ENCODE assay signal across 1 cellular context in the genomic region with DNA sequence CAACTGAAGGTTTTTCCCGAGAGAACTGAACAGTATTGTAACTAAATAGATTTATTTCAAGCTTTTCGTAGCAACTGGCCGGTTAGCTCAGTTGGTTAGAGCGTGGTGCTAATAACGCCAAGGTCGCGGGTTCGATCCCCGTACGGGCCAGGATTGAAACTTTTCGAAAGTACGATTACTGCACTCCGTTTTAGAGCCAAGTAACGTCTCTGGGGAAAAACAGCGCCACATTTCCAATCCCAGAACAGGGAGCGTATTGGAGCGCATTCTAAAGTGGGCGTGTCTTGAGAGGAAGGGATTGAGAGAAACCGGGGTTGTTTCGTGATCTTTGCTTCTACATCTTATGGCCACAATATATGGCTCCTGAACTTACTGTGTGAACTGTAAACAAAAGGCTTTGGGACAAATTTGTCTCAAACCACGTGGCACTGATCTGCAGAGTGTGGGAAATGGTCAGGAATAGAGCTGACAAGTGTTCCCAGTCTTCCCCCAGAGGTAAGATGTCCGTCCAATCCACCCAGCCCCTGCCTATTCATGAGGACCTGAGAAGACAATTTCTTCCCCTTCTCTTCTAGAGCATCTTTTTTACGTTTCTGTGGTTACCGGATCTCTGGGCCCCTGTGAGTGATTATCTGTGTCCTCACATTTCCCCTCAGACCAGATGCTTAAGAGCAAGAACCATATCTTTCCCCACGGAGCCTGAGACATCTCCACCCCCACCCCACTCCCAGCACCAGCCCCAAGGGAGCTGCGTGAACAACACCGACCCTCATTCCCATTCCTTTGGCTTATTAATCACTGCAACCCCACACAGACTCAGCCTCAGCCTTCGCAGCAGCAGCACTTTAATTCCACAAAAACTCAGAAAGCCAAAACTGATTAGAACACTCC.
TF ChIP-seq lines count a peak whose summit lies in the region.

No MANE protein-coding gene starts in this region.

TF ChIP-seq in HepG2, 621 proteins besides CTCF, POLR2A, EP300 and RAD21 (continued from another document and continues in another):
- TF ChIP-seq, protein P1, sequence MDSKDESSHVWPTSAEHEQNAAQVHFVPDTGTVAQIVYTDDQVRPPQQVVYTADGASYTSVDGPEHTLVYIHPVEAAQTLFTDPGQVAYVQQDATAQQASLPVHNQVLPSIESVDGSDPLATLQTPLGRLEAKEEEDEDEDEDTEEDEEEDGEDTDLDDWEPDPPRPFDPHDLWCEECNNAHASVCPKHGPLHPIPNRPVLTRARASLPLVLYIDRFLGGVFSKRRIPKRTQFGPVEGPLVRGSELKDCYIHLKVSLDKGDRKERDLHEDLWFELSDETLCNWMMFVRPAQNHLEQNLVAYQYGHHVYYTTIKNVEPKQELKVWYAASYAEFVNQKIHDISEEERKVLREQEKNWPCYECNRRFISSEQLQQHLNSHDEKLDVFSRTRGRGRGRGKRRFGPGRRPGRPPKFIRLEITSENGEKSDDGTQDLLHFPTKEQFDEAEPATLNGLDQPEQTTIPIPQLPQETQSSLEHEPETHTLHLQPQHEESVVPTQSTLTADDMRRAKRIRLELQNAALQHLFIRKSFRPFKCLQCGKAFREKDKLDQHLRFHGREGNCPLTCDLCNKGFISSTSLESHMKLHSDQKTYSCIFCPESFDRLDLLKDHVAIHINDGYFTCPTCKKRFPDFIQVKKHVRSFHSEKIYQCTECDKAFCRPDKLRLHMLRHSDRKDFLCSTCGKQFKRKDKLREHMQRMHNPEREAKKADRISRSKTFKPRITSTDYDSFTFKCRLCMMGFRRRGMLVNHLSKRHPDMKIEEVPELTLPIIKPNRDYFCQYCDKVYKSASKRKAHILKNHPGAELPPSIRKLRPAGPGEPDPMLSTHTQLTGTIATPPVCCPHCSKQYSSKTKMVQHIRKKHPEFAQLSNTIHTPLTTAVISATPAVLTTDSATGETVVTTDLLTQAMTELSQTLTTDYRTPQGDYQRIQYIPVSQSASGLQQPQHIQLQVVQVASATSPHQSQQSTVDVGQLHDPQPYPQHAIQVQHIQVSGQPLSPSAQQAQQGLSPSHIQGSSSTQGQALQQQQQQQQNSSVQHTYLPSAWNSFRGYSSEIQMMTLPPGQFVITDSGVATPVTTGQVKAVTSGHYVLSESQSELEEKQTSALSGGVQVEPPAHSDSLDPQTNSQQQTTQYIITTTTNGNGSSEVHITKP (CRISPR knock-in tag; IDR thresholded peaks at IDR 0.05; ENCODE audit: low read depth), result no peak; the same call in 1 of the 2 replicates
- TF ChIP-seq ZNF891 (CRISPR knock-in tag; IDR thresholded peaks at IDR 0.05), result no peak
- TF ChIP-seq, protein P2, sequence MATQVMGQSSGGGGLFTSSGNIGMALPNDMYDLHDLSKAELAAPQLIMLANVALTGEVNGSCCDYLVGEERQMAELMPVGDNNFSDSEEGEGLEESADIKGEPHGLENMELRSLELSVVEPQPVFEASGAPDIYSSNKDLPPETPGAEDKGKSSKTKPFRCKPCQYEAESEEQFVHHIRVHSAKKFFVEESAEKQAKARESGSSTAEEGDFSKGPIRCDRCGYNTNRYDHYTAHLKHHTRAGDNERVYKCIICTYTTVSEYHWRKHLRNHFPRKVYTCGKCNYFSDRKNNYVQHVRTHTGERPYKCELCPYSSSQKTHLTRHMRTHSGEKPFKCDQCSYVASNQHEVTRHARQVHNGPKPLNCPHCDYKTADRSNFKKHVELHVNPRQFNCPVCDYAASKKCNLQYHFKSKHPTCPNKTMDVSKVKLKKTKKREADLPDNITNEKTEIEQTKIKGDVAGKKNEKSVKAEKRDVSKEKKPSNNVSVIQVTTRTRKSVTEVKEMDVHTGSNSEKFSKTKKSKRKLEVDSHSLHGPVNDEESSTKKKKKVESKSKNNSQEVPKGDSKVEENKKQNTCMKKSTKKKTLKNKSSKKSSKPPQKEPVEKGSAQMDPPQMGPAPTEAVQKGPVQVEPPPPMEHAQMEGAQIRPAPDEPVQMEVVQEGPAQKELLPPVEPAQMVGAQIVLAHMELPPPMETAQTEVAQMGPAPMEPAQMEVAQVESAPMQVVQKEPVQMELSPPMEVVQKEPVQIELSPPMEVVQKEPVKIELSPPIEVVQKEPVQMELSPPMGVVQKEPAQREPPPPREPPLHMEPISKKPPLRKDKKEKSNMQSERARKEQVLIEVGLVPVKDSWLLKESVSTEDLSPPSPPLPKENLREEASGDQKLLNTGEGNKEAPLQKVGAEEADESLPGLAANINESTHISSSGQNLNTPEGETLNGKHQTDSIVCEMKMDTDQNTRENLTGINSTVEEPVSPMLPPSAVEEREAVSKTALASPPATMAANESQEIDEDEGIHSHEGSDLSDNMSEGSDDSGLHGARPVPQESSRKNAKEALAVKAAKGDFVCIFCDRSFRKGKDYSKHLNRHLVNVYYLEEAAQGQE (IDR thresholded peaks at IDR 0.05; ENCODE audit: borderline replicate concordance in 1 of 2, low read depth in 1 of 2, low read length in 2 of 2), result peak in 1 of 2 experiments; percentile 9; a peak in 1 of 4 replicates
- peak; percentile 55; the same call in 1 of the 2 replicates for TF ChIP-seq MYC (CRISPR knock-in tag; IDR thresholded peaks at IDR 0.05; ENCODE audit: borderline replicate concordance)
- TF ChIP-seq NFYB (CRISPR knock-in tag; IDR thresholded peaks at IDR 0.05), result peak; percentile 50; the same call in 1 of the 2 replicates
- TF ChIP-seq MTA1 (CRISPR knock-in tag; IDR thresholded peaks at IDR 0.05; ENCODE audit: borderline replicate concordance), result no peak
- no peak for TF ChIP-seq MIER3 (CRISPR knock-in tag; IDR thresholded peaks at IDR 0.05; ENCODE audit: borderline replicate concordance)
- no peak; the same call in 1 of the 2 replicates for TF ChIP-seq ZFP36L1 (CRISPR knock-in tag; IDR thresholded peaks at IDR 0.05)
- no peak for TF ChIP-seq ZBTB8A (CRISPR knock-in tag; IDR thresholded peaks at IDR 0.05; ENCODE audit: borderline replicate concordance, low read depth)
- no peak for TF ChIP-seq NONO (IDR thresholded peaks at IDR 0.05)
- TF ChIP-seq NONO (CRISPR knock-in tag; conservative IDR thresholded peaks at IDR 0.05), result peak; percentile 58; the same call in 1 of the 2 replicates
- TF ChIP-seq, protein P3, sequence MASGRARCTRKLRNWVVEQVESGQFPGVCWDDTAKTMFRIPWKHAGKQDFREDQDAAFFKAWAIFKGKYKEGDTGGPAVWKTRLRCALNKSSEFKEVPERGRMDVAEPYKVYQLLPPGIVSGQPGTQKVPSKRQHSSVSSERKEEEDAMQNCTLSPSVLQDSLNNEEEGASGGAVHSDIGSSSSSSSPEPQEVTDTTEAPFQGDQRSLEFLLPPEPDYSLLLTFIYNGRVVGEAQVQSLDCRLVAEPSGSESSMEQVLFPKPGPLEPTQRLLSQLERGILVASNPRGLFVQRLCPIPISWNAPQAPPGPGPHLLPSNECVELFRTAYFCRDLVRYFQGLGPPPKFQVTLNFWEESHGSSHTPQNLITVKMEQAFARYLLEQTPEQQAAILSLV (CRISPR knock-in tag; IDR thresholded peaks at IDR 0.05; ENCODE audit: borderline replicate concordance), result peak; percentile 81; the same call in 1 of the 2 replicates
- peak; percentile 21; the same call in 1 of the 2 replicates for TF ChIP-seq SIN3B (IDR thresholded peaks at IDR 0.05; ENCODE audit: low read length)
- TF ChIP-seq, protein P4, sequence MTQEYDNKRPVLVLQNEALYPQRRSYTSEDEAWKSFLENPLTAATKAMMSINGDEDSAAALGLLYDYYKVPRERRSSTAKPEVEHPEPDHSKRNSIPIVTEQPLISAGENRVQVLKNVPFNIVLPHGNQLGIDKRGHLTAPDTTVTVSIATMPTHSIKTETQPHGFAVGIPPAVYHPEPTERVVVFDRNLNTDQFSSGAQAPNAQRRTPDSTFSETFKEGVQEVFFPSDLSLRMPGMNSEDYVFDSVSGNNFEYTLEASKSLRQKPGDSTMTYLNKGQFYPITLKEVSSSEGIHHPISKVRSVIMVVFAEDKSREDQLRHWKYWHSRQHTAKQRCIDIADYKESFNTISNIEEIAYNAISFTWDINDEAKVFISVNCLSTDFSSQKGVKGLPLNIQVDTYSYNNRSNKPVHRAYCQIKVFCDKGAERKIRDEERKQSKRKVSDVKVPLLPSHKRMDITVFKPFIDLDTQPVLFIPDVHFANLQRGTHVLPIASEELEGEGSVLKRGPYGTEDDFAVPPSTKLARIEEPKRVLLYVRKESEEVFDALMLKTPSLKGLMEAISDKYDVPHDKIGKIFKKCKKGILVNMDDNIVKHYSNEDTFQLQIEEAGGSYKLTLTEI (CRISPR knock-in tag; conservative IDR thresholded peaks at IDR 0.05), result no peak
- TF ChIP-seq, protein P5, sequence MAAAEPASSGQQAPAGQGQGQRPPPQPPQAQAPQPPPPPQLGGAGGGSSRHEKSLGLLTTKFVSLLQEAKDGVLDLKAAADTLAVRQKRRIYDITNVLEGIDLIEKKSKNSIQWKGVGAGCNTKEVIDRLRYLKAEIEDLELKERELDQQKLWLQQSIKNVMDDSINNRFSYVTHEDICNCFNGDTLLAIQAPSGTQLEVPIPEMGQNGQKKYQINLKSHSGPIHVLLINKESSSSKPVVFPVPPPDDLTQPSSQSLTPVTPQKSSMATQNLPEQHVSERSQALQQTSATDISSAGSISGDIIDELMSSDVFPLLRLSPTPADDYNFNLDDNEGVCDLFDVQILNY (CRISPR knock-in tag; conservative IDR thresholded peaks at IDR 0.05), result no peak
- TF ChIP-seq RBFOX2 (IDR thresholded peaks at IDR 0.05; ENCODE audit: low read depth, low read length), result no peak
- no peak for TF ChIP-seq ZNF460 (CRISPR knock-in tag; IDR thresholded peaks at IDR 0.05; ENCODE audit: borderline replicate concordance)
- TF ChIP-seq, protein P6, sequence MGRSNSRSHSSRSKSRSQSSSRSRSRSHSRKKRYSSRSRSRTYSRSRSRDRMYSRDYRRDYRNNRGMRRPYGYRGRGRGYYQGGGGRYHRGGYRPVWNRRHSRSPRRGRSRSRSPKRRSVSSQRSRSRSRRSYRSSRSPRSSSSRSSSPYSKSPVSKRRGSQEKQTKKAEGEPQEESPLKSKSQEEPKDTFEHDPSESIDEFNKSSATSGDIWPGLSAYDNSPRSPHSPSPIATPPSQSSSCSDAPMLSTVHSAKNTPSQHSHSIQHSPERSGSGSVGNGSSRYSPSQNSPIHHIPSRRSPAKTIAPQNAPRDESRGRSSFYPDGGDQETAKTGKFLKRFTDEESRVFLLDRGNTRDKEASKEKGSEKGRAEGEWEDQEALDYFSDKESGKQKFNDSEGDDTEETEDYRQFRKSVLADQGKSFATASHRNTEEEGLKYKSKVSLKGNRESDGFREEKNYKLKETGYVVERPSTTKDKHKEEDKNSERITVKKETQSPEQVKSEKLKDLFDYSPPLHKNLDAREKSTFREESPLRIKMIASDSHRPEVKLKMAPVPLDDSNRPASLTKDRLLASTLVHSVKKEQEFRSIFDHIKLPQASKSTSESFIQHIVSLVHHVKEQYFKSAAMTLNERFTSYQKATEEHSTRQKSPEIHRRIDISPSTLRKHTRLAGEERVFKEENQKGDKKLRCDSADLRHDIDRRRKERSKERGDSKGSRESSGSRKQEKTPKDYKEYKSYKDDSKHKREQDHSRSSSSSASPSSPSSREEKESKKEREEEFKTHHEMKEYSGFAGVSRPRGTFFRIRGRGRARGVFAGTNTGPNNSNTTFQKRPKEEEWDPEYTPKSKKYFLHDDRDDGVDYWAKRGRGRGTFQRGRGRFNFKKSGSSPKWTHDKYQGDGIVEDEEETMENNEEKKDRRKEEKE (IDR thresholded peaks at IDR 0.05), result no peak
- TF ChIP-seq SNAPC2 (CRISPR knock-in tag; IDR thresholded peaks at IDR 0.05), result peak; percentile 62; the same call in 1 of the 2 replicates
- TF ChIP-seq, protein P7, sequence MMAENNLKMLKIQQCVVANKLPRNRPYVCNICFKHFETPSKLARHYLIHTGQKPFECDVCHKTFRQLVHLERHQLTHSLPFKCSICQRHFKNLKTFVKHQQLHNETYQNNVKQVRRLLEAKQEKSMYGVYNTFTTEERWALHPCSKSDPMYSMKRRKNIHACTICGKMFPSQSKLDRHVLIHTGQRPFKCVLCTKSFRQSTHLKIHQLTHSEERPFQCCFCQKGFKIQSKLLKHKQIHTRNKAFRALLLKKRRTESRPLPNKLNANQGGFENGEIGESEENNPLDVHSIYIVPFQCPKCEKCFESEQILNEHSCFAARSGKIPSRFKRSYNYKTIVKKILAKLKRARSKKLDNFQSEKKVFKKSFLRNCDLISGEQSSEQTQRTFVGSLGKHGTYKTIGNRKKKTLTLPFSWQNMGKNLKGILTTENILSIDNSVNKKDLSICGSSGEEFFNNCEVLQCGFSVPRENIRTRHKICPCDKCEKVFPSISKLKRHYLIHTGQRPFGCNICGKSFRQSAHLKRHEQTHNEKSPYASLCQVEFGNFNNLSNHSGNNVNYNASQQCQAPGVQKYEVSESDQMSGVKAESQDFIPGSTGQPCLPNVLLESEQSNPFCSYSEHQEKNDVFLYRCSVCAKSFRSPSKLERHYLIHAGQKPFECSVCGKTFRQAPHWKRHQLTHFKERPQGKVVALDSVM (CRISPR knock-in tag; IDR thresholded peaks at IDR 0.05), result no peak
- TF ChIP-seq SKI (IDR thresholded peaks at IDR 0.05; ENCODE audit: partially characterized antibody), result peak; percentile 25
- no peak for TF ChIP-seq ZMYM3 (CRISPR knock-in tag; IDR thresholded peaks at IDR 0.05)
- TF ChIP-seq KDM2A (CRISPR knock-in tag; IDR thresholded peaks at IDR 0.05; ENCODE audit: borderline replicate concordance, low read depth), result no peak
- TF ChIP-seq ZNF616 (CRISPR knock-in tag; IDR thresholded peaks at IDR 0.05; ENCODE audit: low read depth), result no peak
- TF ChIP-seq DPF2 (CRISPR knock-in tag; IDR thresholded peaks at IDR 0.05; ENCODE audit: borderline replicate concordance, low read depth), result no peak
- TF ChIP-seq ELF1 (CRISPR knock-in tag; IDR thresholded peaks at IDR 0.05), result no peak; the same call in 1 of the 2 replicates
- TF ChIP-seq ATF1 (CRISPR knock-in tag; IDR thresholded peaks at IDR 0.05), result 0 out of 2 replicates have a peak, but pooled peaks have one; percentile 29
- TF ChIP-seq MED1 (CRISPR knock-in tag; IDR thresholded peaks at IDR 0.05), result peak; percentile 77
- peak; percentile 5 for TF ChIP-seq ASH2L (IDR thresholded peaks at IDR 0.05; ENCODE audit: insufficient read length, low read depth, low read length)
- TF ChIP-seq SRSF9 (IDR thresholded peaks at IDR 0.05; ENCODE audit: borderline replicate concordance, insufficient read depth, low read depth, low read length, poor library complexity, severe bottlenecking), result no peak
- TF ChIP-seq, protein P8, sequence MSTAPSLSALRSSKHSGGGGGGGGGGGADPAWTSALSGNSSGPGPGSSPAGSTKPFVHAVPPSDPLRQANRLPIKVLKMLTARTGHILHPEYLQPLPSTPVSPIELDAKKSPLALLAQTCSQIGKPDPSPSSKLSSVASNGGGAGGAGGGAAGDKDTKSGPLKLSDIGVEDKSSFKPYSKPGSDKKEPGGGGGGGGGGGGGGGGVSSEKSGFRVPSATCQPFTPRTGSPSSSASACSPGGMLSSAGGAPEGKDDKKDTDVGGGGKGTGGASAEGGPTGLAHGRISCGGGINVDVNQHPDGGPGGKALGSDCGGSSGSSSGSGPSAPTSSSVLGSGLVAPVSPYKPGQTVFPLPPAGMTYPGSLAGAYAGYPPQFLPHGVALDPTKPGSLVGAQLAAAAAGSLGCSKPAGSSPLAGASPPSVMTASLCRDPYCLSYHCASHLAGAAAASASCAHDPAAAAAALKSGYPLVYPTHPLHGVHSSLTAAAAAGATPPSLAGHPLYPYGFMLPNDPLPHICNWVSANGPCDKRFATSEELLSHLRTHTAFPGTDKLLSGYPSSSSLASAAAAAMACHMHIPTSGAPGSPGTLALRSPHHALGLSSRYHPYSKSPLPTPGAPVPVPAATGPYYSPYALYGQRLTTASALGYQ (CRISPR knock-in tag; IDR thresholded peaks at IDR 0.05), result no peak
- no peak for TF ChIP-seq MEIS2 (CRISPR knock-in tag; IDR thresholded peaks at IDR 0.05)
